18 cellular contexts compared by ENCODE assay signal in genomic region chr10:66748217-66748616, GRCh38.
DNase-seq lines count a peak whose midpoint lies in the region; ATAC-seq and TF ChIP-seq lines count a peak whose summit lies in the region.
"Had no signal": no experiment of that assay in that cellular context is flagged by ENCODE, and none has a peak within 500 bp of the region (broad histone marks: within the 10 kb centered on the region; RNA-seq: fewer than 3 reads in every experiment).

No MANE protein-coding gene starts in this region.

- H2BK15ac ChIP-seq in IMR-90 (ENCODE audit: low read depth, low read length), result no peak overlapping the region

- no peak overlapping the region for H4K91ac ChIP-seq in IMR-90 (ENCODE audit: insufficient read depth, low read depth, low read length)

- H4K5ac ChIP-seq in IMR-90 (ENCODE audit: low read depth, low read length), result no peak overlapping the region

- in situ Hi-C loops in IMR-90 (cut with MboI; ENCODE audit: low sequenced_read_pairs), result no loop called here

- H4K20me1 ChIP-seq in IMR-90 (ENCODE audit: insufficient read depth, low read length), result no peaks in the 10 kb centered on the region
- H4K20me1 ChIP-seq: BLaER1 treated with 17β-estradiol and CSF1 and Interleukin-3, amounts not matched to agents 10 nM and 100 nM had no signal

- H3K4me2 ChIP-seq in IMR-90 (ENCODE audit: low read depth, low read length), result no peak overlapping the region
- H3K4me2 ChIP-seq: BLaER1 treated with 17β-estradiol and CSF1 and Interleukin-3, amounts not matched to agents 10 nM and 100 nM had no signal

- H3K9ac ChIP-seq in IMR-90 (ENCODE audit: low read depth, low read length), result no peak overlapping the region
- H3K9ac ChIP-seq: BLaER1 treated with 17β-estradiol and CSF1 and Interleukin-3, amounts not matched to agents 10 nM and 100 nM; GM23248 had no signal

- dilution Hi-C loops in IMR-90 (cut with HindIII; ENCODE audit: low sequenced_read_pairs, unreplicated experiment), result no loop called here

- WGBS in IMR-90 (ENCODE audit: extremely low coverage in 2 of 2, insufficient read length in 1 of 2), 2 experiments, result no CpG with 5 or more reads among the region's 1 CpG

- no peak for TF ChIP-seq POLR2A in IMR-90 (IDR thresholded peaks at IDR 0.05; ENCODE audit: low read depth, low read length)

- no peak overlapping the region for H4K8ac ChIP-seq in IMR-90 (ENCODE audit: low read depth in 2 of 2, low read length in 2 of 2)

- no TSS peak for BruUV-seq in IMR-90 (replicated peaks; lab: Mats Ljungman, UMichigan)

- no peak overlapping the region for H3K23ac ChIP-seq in IMR-90 (ENCODE audit: low read depth, low read length)

- DNase-seq in IMR-90 (no peak), glomerular visceral epithelial cell (ENCODE audit: extremely low spot score) (peak; percentile 5), retinal pigment epithelial cell (ENCODE audit: low read depth) (no peak), coronary artery (ENCODE audit: low spot score) (no peak), nucleus accumbens (lab: John Stamatoyannopoulos, UW) (no peak)
- DNase-seq: DMS153, MG63, NCI-H187 treated with DMSO at 0.1 percent for 48 hours, NCI-H2171, NCI-H774, SHP77 treated with DMSO at 0.1 percent for 48 hours had no signal

- no peak overlapping the region for H2AK5ac ChIP-seq in IMR-90 (ENCODE audit: low read depth, low read length)

- no peak overlapping the region for H2AFZ ChIP-seq in IMR-90 (replicated peaks; ENCODE audit: low read length, poor library complexity)
- H2AFZ ChIP-seq: GM23248 had no signal

- TF ChIP-seq RAD21 in IMR-90 (IDR thresholded peaks at IDR 0.05; ENCODE audit: low read length), result no peak

- H3K4me3 ChIP-seq in IMR-90 (ENCODE audit: insufficient read depth, low read depth, low read length) (no peak overlapping the region), retinal pigment epithelial cell (ENCODE audit: low read length) (no peak overlapping the region), coronary artery (no peak overlapping the region)
- H3K4me3 ChIP-seq: BLaER1 treated with 17β-estradiol and CSF1 and Interleukin-3, amounts not matched to agents 10 nM and 100 nM; GM23248; K562; MG63 had no signal

- no peaks in the 10 kb centered on the region for H3K27me3 ChIP-seq in IMR-90 (ENCODE audit: control insufficient read depth, insufficient read depth, low read length)
- H3K27me3 ChIP-seq: BLaER1 treated with 17β-estradiol and CSF1 and Interleukin-3, amounts not matched to agents 10 nM and 100 nM; MG63 had no signal

- H3K36me3 ChIP-seq in IMR-90 (ENCODE audit: control insufficient read depth, insufficient read depth, low read length), result no peaks in the 10 kb centered on the region
- H3K36me3 ChIP-seq: BLaER1 treated with 17β-estradiol and CSF1 and Interleukin-3, amounts not matched to agents 10 nM and 100 nM; MG63 had no signal

- H3K18ac ChIP-seq in IMR-90 (ENCODE audit: low read depth, low read length), result no peak overlapping the region

- CTCF ChIA-PET in IMR-90 (lab: Yijun Ruan, JAX), result no interaction called here

- no peak overlapping the region for H2AK9ac ChIP-seq in IMR-90 (replicated peaks; ENCODE audit: low read depth, low read length, poor library complexity)

- H3K9me1 ChIP-seq in IMR-90 (ENCODE audit: insufficient read depth, low read length), result no peaks in the 10 kb centered on the region; the same call in 1 of the 2 replicates

- ATAC-seq in IMR-90 (ENCODE audit: low read depth) (no peak), GM19351 (IDR thresholded peaks at IDR 0.05; ENCODE audit: unreplicated experiment) (no peak), HG03280 (IDR thresholded peaks at IDR 0.05; ENCODE audit: unreplicated experiment) (no peak)
- ATAC-seq: K562 had no signal

- no peak for TF ChIP-seq CTCF in IMR-90 (conservative IDR thresholded peaks at IDR 0.05; ENCODE audit: low read depth, low read length)
- TF ChIP-seq CTCF in VCaP (conservative IDR thresholded peaks at IDR 0.05), result peak; percentile 64
- TF ChIP-seq CTCF in retinal pigment epithelial cell (conservative IDR thresholded peaks at IDR 0.05; ENCODE audit: low read depth, low read length), result peak; percentile 25
- TF ChIP-seq CTCF in coronary artery (IDR thresholded peaks at IDR 0.05), result no peak

- no peak overlapping the region for H2BK5ac ChIP-seq in IMR-90 (ENCODE audit: low read depth, low read length, poor library complexity, severe bottlenecking)

- H3K14ac ChIP-seq in IMR-90 (replicated peaks; ENCODE audit: low read depth, low read length), result no peak overlapping the region

- POLR2A ChIA-PET in IMR-90 (lab: Charles Lee; ENCODE audit: unreplicated experiment), result no interaction called here

- H3K27ac ChIP-seq in IMR-90 (ENCODE audit: insufficient read depth, low read length), result no peak overlapping the region
- no peak overlapping the region for H3K27ac ChIP-seq in VCaP
- H3K27ac ChIP-seq in coronary artery, result no peak overlapping the region
- H3K27ac ChIP-seq: BLaER1 treated with 17β-estradiol and CSF1 and Interleukin-3, amounts not matched to agents 10 nM and 100 nM; GM23248; HL-60 had no signal

- no peak overlapping the region for H2BK120ac ChIP-seq in IMR-90 (ENCODE audit: low read depth, low read length)

- no peak overlapping the region for H3K4ac ChIP-seq in IMR-90 (ENCODE audit: low read depth, low read length)

- no peaks in the 10 kb centered on the region for H3K9me3 ChIP-seq in IMR-90 (ENCODE audit: control insufficient read depth, insufficient read depth, low read length)
- H3K9me3 ChIP-seq: BLaER1 treated with 17β-estradiol and CSF1 and Interleukin-3, amounts not matched to agents 10 nM and 100 nM; MG63 had no signal

- no peak overlapping the region for H3K56ac ChIP-seq in IMR-90 (ENCODE audit: extremely low read depth, insufficient read depth, low read length)

- no peaks in the 10 kb centered on the region for H3K79me1 ChIP-seq in IMR-90 (ENCODE audit: low read depth in 1 of 2, low read length in 2 of 2)

- intact Hi-C loops in IMR-90 (cut with micrococcal nuclease), result no loop called here

- 0 out of 2 replicates have a peak, but pooled peaks cover 2% of the 10 kb centered on the region for H3K4me1 ChIP-seq in IMR-90 (ENCODE audit: control insufficient read depth, insufficient read depth, low read length)
- H3K4me1 ChIP-seq: BLaER1 treated with 17β-estradiol and CSF1 and Interleukin-3, amounts not matched to agents 10 nM and 100 nM had no signal

- H2BK20ac ChIP-seq in IMR-90 (ENCODE audit: low read depth, low read length), result peak overlapping the region; percentile 79; the same call in 1 of the 2 replicates

TF ChIP-seq in IMR-90, 13 proteins besides CTCF, POLR2A, EP300 and RAD21:
- TF ChIP-seq ELK1 (IDR thresholded peaks at IDR 0.05; ENCODE audit: borderline replicate concordance, low read depth, low read length), result no peak
- TF ChIP-seq MXI1 (IDR thresholded peaks at IDR 0.05; ENCODE audit: borderline replicate concordance, low read depth, low read length), result no peak
- no peak for TF ChIP-seq BHLHE40 (IDR thresholded peaks at IDR 0.05; ENCODE audit: low read depth, low read length)
- no peak for TF ChIP-seq USF2 (IDR thresholded peaks at IDR 0.05; ENCODE audit: low read depth, low read length)
- no peak for TF ChIP-seq RCOR1 (IDR thresholded peaks at IDR 0.05; ENCODE audit: insufficient replicate concordance, low read length)
- TF ChIP-seq CHD1 (IDR thresholded peaks at IDR 0.05; ENCODE audit: low read depth, low read length), result no peak
- no peak for TF ChIP-seq RFX5 (IDR thresholded peaks at IDR 0.05; ENCODE audit: low read depth, low read length)
- no peak for TF ChIP-seq FOS (IDR thresholded peaks at IDR 0.05; ENCODE audit: low read depth, low read length)
- no peak for TF ChIP-seq NFE2L2 (IDR thresholded peaks at IDR 0.05; ENCODE audit: low read depth, low read length)
- TF ChIP-seq MAZ (IDR thresholded peaks at IDR 0.05; ENCODE audit: borderline replicate concordance, low read depth, low read length), result no peak
- TF ChIP-seq CEBPB (IDR thresholded peaks at IDR 0.05; ENCODE audit: low read depth, low read length), result no peak
- no peak for TF ChIP-seq SMC3 (IDR thresholded peaks at IDR 0.05; ENCODE audit: low read depth, low read length)
- no peak for TF ChIP-seq MAFK (IDR thresholded peaks at IDR 0.05; ENCODE audit: low read depth, low read length)

Comparison
In these comparisons a context has a peak if more than half of its experiments do, and no peak if none do; other contexts are left out.
1. CTCF ChIP-seq: peak in VCaP (single experiment) and retinal pigment epithelial cell (single experiment); none in IMR-90 (single experiment) and coronary artery (single experiment).